Comparison of ENCODE assay signal across 21 cellular contexts in the genomic region with DNA sequence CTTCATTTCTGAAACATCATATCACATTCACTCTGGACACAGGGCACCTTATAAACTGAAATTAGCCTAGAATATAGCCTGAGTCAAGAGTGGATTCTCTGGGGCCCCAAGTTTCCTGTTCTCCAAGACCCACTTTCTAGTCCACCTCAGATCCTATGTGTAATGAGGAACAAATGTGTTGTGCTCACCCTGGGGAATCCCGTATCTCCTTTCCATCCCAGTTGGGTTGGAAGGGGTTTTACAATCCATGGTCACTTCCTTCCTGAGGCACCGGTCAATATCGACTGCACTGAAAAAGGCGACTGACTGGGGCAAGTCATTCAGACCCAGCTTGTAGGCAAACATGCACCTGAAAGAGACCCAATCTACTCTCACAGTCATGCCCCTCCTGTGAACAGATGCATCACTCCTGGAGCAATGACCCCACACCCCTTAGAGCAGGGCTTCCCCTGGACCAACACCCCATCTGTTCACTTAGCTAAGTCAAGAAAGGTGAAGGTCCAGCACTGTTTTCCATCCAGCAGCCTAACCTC. TPM values are rescaled to one million over a fixed set of nuclear protein-coding genes. Genes with fewer than 3 reads are reported as not detected.
A peak's percentile ranks its signal among the peaks of the same experiment; 100 is the strongest.
DNase-seq lines count a peak whose midpoint lies in the region; ATAC-seq, FAIRE-seq and TF ChIP-seq lines count a peak whose summit lies in the region.
"Had no signal": no experiment of that assay in that cellular context is flagged by ENCODE, and none has a peak within 500 bp of the region (broad histone marks: within the 10 kb centered on the region; RNA-seq: fewer than 3 reads in every experiment).

No MANE protein-coding gene starts in this region.

- H3K4me3 Mint-ChIP-seq in activated B cell treated with CpG ODN at 0.5 μM for 24 hours: no peak overlapping the region
- H3K4me3 Mint-ChIP-seq in stimulated activated naive CD8-positive, alpha-beta T cell treated with anti-CD3 and anti-CD28 coated beads, Interleukin-15, amount 100 ng/mL, for 72 hours: peak overlapping the region in 1 of 2 donors; percentile 8

- TF ChIP-seq POLR2A in HepG2 (IDR thresholded peaks at IDR 0.05; ENCODE audit: insufficient read depth in 1 of 2, low read depth in 2 of 2, low read length in 2 of 2) (no peak), right lobe of liver (IDR thresholded peaks at IDR 0.05) (no peak), K562 (conservative IDR thresholded peaks at IDR 0.05) (no peak), esophagus muscularis mucosa (IDR thresholded peaks at IDR 0.05; ENCODE audit: low read depth) (no peak)

- H3K4me2 ChIP-seq in HepG2 (ENCODE audit: low read depth, low read length) (no peak overlapping the region), K562 (ENCODE audit: insufficient read depth, low read length) (no peak overlapping the region)

- H2AFZ ChIP-seq in HepG2 (ENCODE audit: low read length): no peak overlapping the region
- no peak overlapping the region for H2AFZ ChIP-seq in K562 (ENCODE audit: low read depth, low read length)

- peaks cover 29 to 60% of the 10 kb centered on the region in 2 experiments for H3K36me3 ChIP-seq in HepG2 (replicated peaks in 1 of 2; ENCODE audit: control insufficient read depth in 1 of 2, insufficient read depth in 2 of 2, low read length in 2 of 2)
- H3K36me3 ChIP-seq in right lobe of liver: peaks cover 0 to 64% (median 31%) of the 10 kb centered on the region in 4 donors
- H3K36me3 ChIP-seq in K562 (ENCODE audit: control insufficient read depth, insufficient read depth, low read length): peaks cover 98% of the 10 kb centered on the region
- H3K36me3 ChIP-seq in esophagus muscularis mucosa: peaks cover 63 to 79% (median 77%) of the 10 kb centered on the region in 4 donors

- no peaks in the 10 kb centered on the region for H3K27me3 ChIP-seq in HepG2 (ENCODE audit: control insufficient read depth in 1 of 2, insufficient read depth in 2 of 2, low read length in 2 of 2)
- no peaks in the 10 kb centered on the region for H3K27me3 ChIP-seq in right lobe of liver
- H3K27me3 ChIP-seq in K562 (ENCODE audit: control insufficient read depth in 2 of 2, insufficient read depth in 2 of 2, low read length in 2 of 2): no peaks in the 10 kb centered on the region
- no peaks in the 10 kb centered on the region for H3K27me3 ChIP-seq in esophagus muscularis mucosa
- H3K27me3 ChIP-seq: adrenal gland, brain microvascular endothelial cell had no signal

- H4K20me1 ChIP-seq in HepG2 (ENCODE audit: insufficient read depth, low read length) (peaks cover 3% of the 10 kb centered on the region), K562 (replicated peaks; ENCODE audit: control insufficient read depth, insufficient read depth, low read length) (peaks cover 6% of the 10 kb centered on the region; the same call in 1 of the 2 replicates)

- CTCF ChIA-PET in HepG2 (lab: Yijun Ruan, JAX; ENCODE audit: low intra/inter-chr PET ratio, low total read pairs): no interaction called here
- CTCF ChIA-PET in activated B cell treated with CpG ODN at 0.5 μM for 24 hours (lab: Charles Lee): no interaction called here
- CTCF ChIA-PET in K562 (lab: Yijun Ruan, JAX; ENCODE audit: low intra/inter-chr PET ratio): no interaction called here
- CTCF ChIA-PET in RWPE1 (lab: Yijun Ruan, JAX): no interaction called here

- H3K9me1 ChIP-seq in K562 (ENCODE audit: control insufficient read depth, insufficient read depth, low read length): no peaks in the 10 kb centered on the region

- TF ChIP-seq RAD21 in HepG2 (CRISPR knock-in tag; IDR thresholded peaks at IDR 0.05): no peak
- TF ChIP-seq RAD21 in K562 (CRISPR knock-in tag; conservative IDR thresholded peaks at IDR 0.05 in 1 of 2, IDR thresholded peaks at IDR 0.05 in 1 of 2): no peak

- TF ChIP-seq EP300 in HepG2 (IDR thresholded peaks at IDR 0.05; ENCODE audit: low read depth in 2 of 2, low read length in 2 of 2) (no peak), HepG2 (CRISPR knock-in tag; IDR thresholded peaks at IDR 0.05; ENCODE audit: borderline replicate concordance) (no peak), K562 (IDR thresholded peaks at IDR 0.05; ENCODE audit: low read length) (no peak), esophagus muscularis mucosa (IDR thresholded peaks at IDR 0.05) (no peak)

- H3K9ac ChIP-seq in HepG2 (ENCODE audit: insufficient read depth, low read depth, low read length) (no peak overlapping the region), K562 (ENCODE audit: insufficient read depth in 1 of 2, low read depth in 2 of 2, low read length in 2 of 2) (no peak overlapping the region)

- BruUV-seq in HepG2 (replicated peaks; lab: Mats Ljungman, UMichigan) (TSS peak; percentile 7), K562 (replicated peaks; lab: Mats Ljungman, UMichigan) (TSS peak; percentile 18)

- peaks cover 54% of the 10 kb centered on the region for H3K4me1 ChIP-seq in HepG2 (ENCODE audit: insufficient read depth, low read length)
- peaks cover 0 to 12% (median 3%) of the 10 kb centered on the region in 4 donors for H3K4me1 ChIP-seq in right lobe of liver
- H3K4me1 ChIP-seq in K562 (replicated peaks in 1 of 2; ENCODE audit: control insufficient read depth in 2 of 2, insufficient read depth in 2 of 2, low read length in 2 of 2): no peaks in the 10 kb centered on the region
- H3K4me1 ChIP-seq in esophagus muscularis mucosa: no peaks in the 10 kb centered on the region
- H3K4me1 ChIP-seq: adrenal gland, prostate gland had no signal

- FAIRE-seq in HepG2 (lab: Jason Lieb, UNC) (no peak), K562 (lab: Jason Lieb, UNC) (no peak)
- FAIRE-seq: islet of Langerhans, TTC549 had no signal

- in situ Hi-C loops in HepG2 (cut with HindIII; ENCODE audit: extremely low pct_ligation_motif_present, low pct_unique_long_range_greater_than_20kb) (no loop called here), K562 (cut with MboI) (no loop called here)

- intact Hi-C loops in HepG2 (cut with micrococcal nuclease; ENCODE audit: unreplicated experiment) (no loop called here), right lobe of liver (cut with DNase I) (no loop called here), activated B cell treated with CpG ODN at 0.5 μM for 24 hours (cut with micrococcal nuclease) (no loop called here), K562 (cut with micrococcal nuclease) (no loop called here), esophagus muscularis mucosa (cut with DNase I) (no loop called here)

- no peak overlapping the region for H3K27ac ChIP-seq in HepG2 (ENCODE audit: extremely low read length, insufficient read depth, low read length)
- no peak overlapping the region for H3K27ac ChIP-seq in right lobe of liver
- no peak overlapping the region for H3K27ac ChIP-seq in K562 (ENCODE audit: extremely low read depth, low read depth, low read length)
- H3K27ac ChIP-seq in esophagus muscularis mucosa (replicated peaks in 1 of 4): no peak overlapping the region
- H3K27ac ChIP-seq in RWPE1: no peak overlapping the region
- H3K27ac ChIP-seq: adrenal gland, brain microvascular endothelial cell, prostate gland had no signal

- no peak for TF ChIP-seq CTCF in HepG2 (CRISPR knock-in tag; IDR thresholded peaks at IDR 0.05)
- TF ChIP-seq CTCF in right lobe of liver (IDR thresholded peaks at IDR 0.05): no peak
- TF ChIP-seq CTCF in activated B cell treated with CpG ODN at 0.5 μM for 24 hours (IDR thresholded peaks at IDR 0.05): no peak
- no peak for TF ChIP-seq CTCF in K562 (IDR thresholded peaks at IDR 0.05 in 2 of 3, conservative IDR thresholded peaks at IDR 0.05 in 1 of 3; ENCODE audit: insufficient read depth in 2 of 3, low read depth in 1 of 3, low read length in 3 of 3)
- no peak for TF ChIP-seq CTCF in esophagus muscularis mucosa (IDR thresholded peaks at IDR 0.05)
- no peak for TF ChIP-seq CTCF in RWPE1 (conservative IDR thresholded peaks at IDR 0.05; ENCODE audit: low read depth)

- H3K79me2 ChIP-seq in HepG2 (ENCODE audit: insufficient read depth, low read length): peaks cover 2% of the 10 kb centered on the region
- H3K79me2 ChIP-seq in K562 (ENCODE audit: control insufficient read depth, insufficient read depth, low read length): no peaks in the 10 kb centered on the region

- H3K9me3 Mint-ChIP-seq in activated B cell treated with CpG ODN at 0.5 μM for 24 hours: no peaks in the 10 kb centered on the region
- no peaks in the 10 kb centered on the region for H3K9me3 Mint-ChIP-seq in stimulated activated naive CD8-positive, alpha-beta T cell treated with anti-CD3 and anti-CD28 coated beads, Interleukin-15, amount 100 ng/mL, for 72 hours

- H3K4me3 ChIP-seq in HepG2 (replicated peaks in 1 of 3; ENCODE audit: insufficient read depth in 1 of 3, low read depth in 2 of 3, low read length in 3 of 3) (no peak overlapping the region), right lobe of liver (no peak overlapping the region), K562 (no peak overlapping the region), esophagus muscularis mucosa (no peak overlapping the region)
- H3K4me3 ChIP-seq: adrenal gland, prostate gland had no signal

- H3K4me1 Mint-ChIP-seq in activated B cell treated with CpG ODN at 0.5 μM for 24 hours: no peaks in the 10 kb centered on the region
- H3K4me1 Mint-ChIP-seq in stimulated activated naive CD8-positive, alpha-beta T cell treated with anti-CD3 and anti-CD28 coated beads, Interleukin-15, amount 100 ng/mL, for 72 hours: peaks cover 26% of the 10 kb centered on the region

- no peaks in the 10 kb centered on the region for H3K27me3 Mint-ChIP-seq in activated B cell treated with CpG ODN at 0.5 μM for 24 hours
- H3K27me3 Mint-ChIP-seq in stimulated activated naive CD8-positive, alpha-beta T cell treated with anti-CD3 and anti-CD28 coated beads, Interleukin-15, amount 100 ng/mL, for 72 hours: no peaks in the 10 kb centered on the region

- POLR2A ChIA-PET in HepG2 (lab: Yijun Ruan, JAX): no interaction called here
- POLR2A ChIA-PET in activated B cell treated with CpG ODN at 0.5 μM for 24 hours (lab: Charles Lee): interaction anchor here (1.3 kb wide), 1 partner anchor 17 kb away, joined by 3 read pairs; the partner anchor contains the start of gene POLG
- POLR2A ChIA-PET in K562 (lab: Yijun Ruan, JAX): interaction anchor here (1.0 to 2.6 kb wide), 7 partner anchors 9 to 25 kb away, joined by 3 to 7 read pairs (median 4); no protein-coding TSS in a partner anchor
- POLR2A ChIA-PET in RWPE1 (lab: Yijun Ruan, JAX; ENCODE audit: low non-redundant PET): no interaction called here

- H3K36me3 Mint-ChIP-seq in activated B cell treated with CpG ODN at 0.5 μM for 24 hours (ENCODE audit: low read depth): peaks cover 88% of the 10 kb centered on the region

- peak overlapping the region; percentile 46 for H3K27ac Mint-ChIP-seq in activated B cell treated with CpG ODN at 0.5 μM for 24 hours
- H3K27ac Mint-ChIP-seq in stimulated activated naive CD8-positive, alpha-beta T cell treated with anti-CD3 and anti-CD28 coated beads, Interleukin-15, amount 100 ng/mL, for 72 hours: peak overlapping the region in 1 of 2 donors; percentile 80

- no peak for DNase-seq in HepG2 (ENCODE audit: low spot score)
- DNase-seq in right lobe of liver: no peak
- no peak for DNase-seq in activated B cell treated with CpG ODN at 0.5 μM for 24 hours
- no peak for DNase-seq in K562 (ENCODE audit: extremely low read depth in 1 of 4, low spot score in 3 of 4)
- no peak for DNase-seq in stimulated activated naive CD8-positive, alpha-beta T cell treated with anti-CD3 and anti-CD28 coated beads, Interleukin-15, amount 100 ng/mL, for 72 hours
- no peak for DNase-seq in esophagus muscularis mucosa (ENCODE audit: extremely low spot score)
- DNase-seq in RWPE1 (ENCODE audit: low spot score): no peak
- DNase-seq in NCI-H748 treated with DMSO at 0.1 percent for 48 hours (lab: John Stamatoyannopoulos, UW): no peak
- DNase-seq: activated T-cell treated with anti-CD3 and anti-CD28 coated beads for 4 hours, adrenal gland, brain microvascular endothelial cell, DMS53, GF-D8, HCEC 1CT, Karpas-422, left ventricle myocardium superior, NCI-H1694, NCI-H82 had no signal

- H3K9me3 ChIP-seq in HepG2 (ENCODE audit: low read length) (no peaks in the 10 kb centered on the region), right lobe of liver (no peaks in the 10 kb centered on the region), K562 (replicated peaks; ENCODE audit: control insufficient read depth, insufficient read depth, low read depth, low read length) (no peaks in the 10 kb centered on the region), esophagus muscularis mucosa (no peaks in the 10 kb centered on the region)
- H3K9me3 ChIP-seq: adrenal gland, prostate gland had no signal

- ATAC-seq in HepG2 (no peak), right lobe of liver (no peak), activated B cell treated with CpG ODN at 0.5 μM for 24 hours (ENCODE audit: low read depth) (no peak), K562 (no peak)
- peak; percentile 35 for ATAC-seq in stimulated activated naive CD8-positive, alpha-beta T cell treated with anti-CD3 and anti-CD28 coated beads, Interleukin-15, amount 100 ng/mL, for 72 hours
- ATAC-seq: left ventricle myocardium superior had no signal

- WGBS in HepG2 (ENCODE audit: low lambda C conversion rate): 100% methylated on average over 4 of the region's 4 CpGs
- 40% methylated on average over 4 of the region's 4 CpGs for WGBS in right lobe of liver (ENCODE audit: insufficient coverage, low coverage, low lambda C conversion rate, missing lambda C conversion rate)
- WGBS in K562 (ENCODE audit: insufficient coverage, low coverage, missing lambda C conversion rate): 91% methylated on average over 4 of the region's 4 CpGs
- WGBS in esophagus muscularis mucosa: 71% methylated on average over 4 of the region's 4 CpGs

RNA-seq across cellular contexts. Expression of gene POLG, which starts 17.4 kb away (rescaled TPM):
- total RNA-seq in HepG2 (2016; rRNA removed; fragmentation: Illumina TruSeq; extraction: Trizol) (19.1 and 35.5 TPM in 2 replicates), right lobe of liver (10 to 100 TPM; 26.3 to 34.7 (median 30.3) TPM), activated B cell treated with CpG ODN at 0.5 μM for 24 hours (116 and 144 TPM in 2 replicates), K562 (2014; rRNA removed) (63.0 and 68.9 TPM in 2 replicates), K562 (2014; rRNA removed; fragmentation: Illumina TruSeq; extraction: Trizol) (27.0 and 34.6 TPM in 2 replicates), K562 (2015; rRNA removed; fragmentation: Illumina TruSeq; extraction: Trizol) (38.6 and 39.9 TPM in 2 replicates), K562 (2021) (65.7 and 83.8 TPM in 2 replicates), esophagus muscularis mucosa (10 to 100 TPM; 51.0 to 86.0 (median 66.7) TPM)
- 6.9 and 8.0 TPM in 2 replicates for total RNA-seq in HepG2 (2016; cell fraction: cytosol; rRNA removed; fragmentation: Illumina TruSeq; extraction: Trizol; ENCODE audit: low read depth)
- 16.0 and 36.6 TPM in 2 replicates for total RNA-seq in HepG2 (2016; cell fraction: insoluble cytoplasmic fraction; rRNA removed; fragmentation: Illumina TruSeq; extraction: Trizol)
- total RNA-seq in HepG2 (2016; cell fraction: membrane; rRNA removed; fragmentation: Illumina TruSeq; extraction: Trizol): 11.4 and 21.6 TPM in 2 replicates
- 38.6 and 60.2 TPM in 2 replicates for total RNA-seq in HepG2 (2016; cell fraction: nucleus; rRNA removed; fragmentation: Illumina TruSeq; extraction: Trizol)
- polyA plus RNA-seq in HepG2 (2011; rRNA removed) (25.7 and 26.6 TPM in 2 replicates), K562 (2011; rRNA removed) (25.6 and 35.0 TPM in 2 replicates), K562 (2014; fragmentation: Illumina TruSeq; extraction: Trizol) (40.6 and 43.9 TPM in 2 replicates), K562 (2014; fragmentation: Nextera tagmentation; extraction: Ambion mirVana) (10 to 100 TPM; 15.2 to 20.8 TPM), K562 (2014; rRNA removed) (47.5 and 51.4 TPM in 2 replicates)
- polyA plus RNA-seq in HepG2 (2011; cell fraction: cytosol; rRNA removed): 13.7 and 15.2 TPM in 2 replicates
- polyA plus RNA-seq in HepG2 (2011; cell fraction: nucleus; rRNA removed): 142 and 145 TPM in 2 replicates
- polyA plus RNA-seq in HepG2 (2012): 28.3 and 36.3 TPM in 2 replicates
- 3.7 and 4.1 TPM in 2 replicates for polyA plus RNA-seq in HepG2 (2016; cell fraction: cytosol; fragmentation: Illumina TruSeq; extraction: Trizol; ENCODE audit: low read depth)
- 16.4 and 17.4 TPM in 2 replicates for polyA plus RNA-seq in HepG2 (2016; cell fraction: insoluble cytoplasmic fraction; fragmentation: Illumina TruSeq; extraction: Trizol; ENCODE audit: low read depth)
- polyA plus RNA-seq in HepG2 (2016; cell fraction: membrane; fragmentation: Illumina TruSeq; extraction: Trizol; ENCODE audit: low read depth): 6.7 and 7.3 TPM in 2 replicates
- polyA plus RNA-seq in HepG2 (2016; cell fraction: nucleus; fragmentation: Illumina TruSeq; extraction: Trizol; ENCODE audit: insufficient read depth, low read depth): 82.0 and 91.8 TPM in 2 replicates
- 52.1 and 71.8 TPM in 2 replicates for polyA minus RNA-seq in HepG2 (2011; rRNA and poly(A)+ RNA removed; ENCODE audit: low replicate concordance)
- 13.2 and 24.3 TPM in 2 replicates for polyA minus RNA-seq in HepG2 (2011; cell fraction: cytosol; rRNA and poly(A)+ RNA removed)
- 84.7 and 98.0 TPM in 2 replicates for polyA minus RNA-seq in HepG2 (2011; cell fraction: nucleus; rRNA and poly(A)+ RNA removed)
- total RNA-seq in K562 (2011; cell fraction: chromatin; rRNA removed; ENCODE audit: low replicate concordance): 181 and 354 TPM in 2 replicates
- 195 and 214 TPM in 2 replicates for total RNA-seq in K562 (2011; cell fraction: nucleolus; rRNA removed)
- 139 and 161 TPM in 2 replicates for total RNA-seq in K562 (2011; cell fraction: nucleoplasm; rRNA removed)
- polyA plus RNA-seq in K562 (2011; cell fraction: cytosol; rRNA removed): 21.0 and 24.8 TPM in 2 replicates
- polyA plus RNA-seq in K562 (2011; cell fraction: nucleus; rRNA removed): 204 and 235 TPM in 2 replicates
- polyA plus RNA-seq in K562 (2012): 42.1 and 45.4 TPM in 2 replicates
- 22.7 and 28.2 TPM in 2 replicates for polyA minus RNA-seq in K562 (2011; rRNA and poly(A)+ RNA removed)
- 24.6 and 37.5 TPM in 2 replicates for polyA minus RNA-seq in K562 (2011; cell fraction: cytosol; rRNA and poly(A)+ RNA removed)
- polyA minus RNA-seq in K562 (2011; cell fraction: nucleus; rRNA and poly(A)+ RNA removed): 104 and 107 TPM in 2 replicates

Comparison
In these comparisons a context has a peak if more than half of its experiments do, and no peak if none do; other contexts are left out.
1. POLR2A ChIA-PET loops: an anchor here in activated B cell treated with CpG ODN at 0.5 μM for 24 hours (1.3 kb wide) and K562 (1.0 to 2.6 kb wide); none called in HepG2 and RWPE1.